Comparison of ENCODE assay signal across 1 cellular context in the genomic region with DNA sequence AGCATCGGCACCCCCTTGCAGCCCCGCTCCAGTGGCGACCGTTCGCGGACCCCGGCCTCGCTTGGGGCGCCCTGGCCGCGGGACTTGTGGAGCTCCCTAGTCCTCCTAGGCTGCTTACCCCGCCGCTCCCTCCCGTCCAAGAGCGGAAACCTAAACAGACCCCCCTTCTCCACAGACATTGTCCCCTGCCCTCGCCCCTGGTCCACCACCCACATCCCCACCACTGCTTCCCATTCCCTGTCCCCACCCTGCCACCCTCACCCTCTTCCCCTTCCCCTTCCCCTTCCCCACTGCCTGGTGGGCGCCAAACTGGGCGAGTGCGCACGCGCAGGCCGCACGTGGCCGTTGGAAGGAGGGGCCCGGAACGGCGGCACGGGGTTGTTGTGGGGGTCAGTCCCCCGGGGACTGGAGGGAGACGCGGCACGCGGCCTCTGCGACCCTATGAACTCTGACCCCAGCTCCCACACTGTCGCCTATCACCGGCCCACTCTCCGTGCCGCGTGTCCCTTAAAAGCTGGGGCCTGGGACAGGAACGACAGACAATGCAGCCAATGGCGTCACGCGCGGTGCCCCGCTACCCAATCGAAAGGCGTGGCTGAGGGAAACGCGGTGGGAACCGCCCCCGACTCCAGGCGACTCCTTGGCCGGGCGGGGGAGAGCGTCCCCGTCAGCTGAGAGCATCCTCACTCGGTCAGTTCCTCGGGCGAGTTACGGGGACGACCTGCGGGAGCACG.
TF ChIP-seq lines count a peak whose summit lies in the region.

A gene (plus strand): TSS at position 667 of the 734 bp plus-strand sequence. CDS start 103 bp downstream, outside the sequence.

TF ChIP-seq in K562, 482 proteins besides CTCF, POLR2A, EP300 and RAD21 (continued from another document and continues in another):
- TF ChIP-seq, protein P1, sequence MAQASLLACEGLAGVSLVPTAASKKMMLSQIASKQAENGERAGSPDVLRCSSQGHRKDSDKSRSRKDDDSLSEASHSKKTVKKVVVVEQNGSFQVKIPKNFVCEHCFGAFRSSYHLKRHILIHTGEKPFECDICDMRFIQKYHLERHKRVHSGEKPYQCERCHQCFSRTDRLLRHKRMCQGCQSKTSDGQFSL (CRISPR knock-in tag; IDR thresholded peaks at IDR 0.05) = no peak
- TF ChIP-seq, protein P1 (tag; IDR thresholded peaks at IDR 0.05) = no peak
- TF ChIP-seq BHLHE40 (IDR thresholded peaks at IDR 0.05; ENCODE audit: low read length) (no peak), CBX8 (IDR thresholded peaks at IDR 0.05; ENCODE audit: borderline replicate concordance, extremely low read depth, low read depth, low read length, poor library complexity, severe bottlenecking) (no peak), KHSRP (IDR thresholded peaks at IDR 0.05) (no peak), CXXC5 (CRISPR knock-in tag; IDR thresholded peaks at IDR 0.05) (0 out of 2 replicates have a peak, but pooled peaks have one; percentile 10), RHOXF2B (CRISPR knock-in tag; conservative IDR thresholded peaks at IDR 0.05) (no peak), RBM15 (IDR thresholded peaks at IDR 0.05; ENCODE audit: insufficient read depth, low read length) (no peak), GABPA (tag; conservative IDR thresholded peaks at IDR 0.05; ENCODE audit: low read depth) (no peak), BACH1 (tag; IDR thresholded peaks at IDR 0.05) (no peak), CBX1 (IDR thresholded peaks at IDR 0.05; ENCODE audit: low read depth) (no peak), ZNF134 (CRISPR knock-in tag; conservative IDR thresholded peaks at IDR 0.05) (no peak), MAZ (CRISPR knock-in tag; conservative IDR thresholded peaks at IDR 0.05 in 1 of 2, IDR thresholded peaks at IDR 0.05 in 1 of 2) (peak in 1 of 2 experiments; percentile 93; a peak in 2 of 4 replicates), PHF21A (IDR thresholded peaks at IDR 0.05; ENCODE audit: borderline replicate concordance, low read depth) (no peak), MCM7 (IDR thresholded peaks at IDR 0.05) (no peak), ARNT (IDR thresholded peaks at IDR 0.05) (no peak), C11orf30 (IDR thresholded peaks at IDR 0.05; ENCODE audit: low read depth) (no peak), TSC22D4 (tag; IDR thresholded peaks at IDR 0.05) (no peak), DIDO1 (tag; IDR thresholded peaks at IDR 0.05; ENCODE audit: low read depth) (no peak), PHF20 (IDR thresholded peaks at IDR 0.05; ENCODE audit: partially characterized antibody) (no peak), ZBED1 (IDR thresholded peaks at IDR 0.05) (no peak), BMI1 (IDR thresholded peaks at IDR 0.05; ENCODE audit: low read length) (no peak), ZNF174 (CRISPR knock-in tag; IDR thresholded peaks at IDR 0.05) (no peak), JUND (IDR thresholded peaks at IDR 0.05; ENCODE audit: borderline replicate concordance, low read depth, low read length) (no peak), JUND (tag; IDR thresholded peaks at IDR 0.05; ENCODE audit: borderline replicate concordance, low read depth, low read length) (no peak), MCM3 (IDR thresholded peaks at IDR 0.05) (no peak), PCBP1 (IDR thresholded peaks at IDR 0.05; ENCODE audit: low read depth, low read length, poor library complexity, severe bottlenecking) (peak; percentile 97), ZKSCAN8 (CRISPR knock-in tag; IDR thresholded peaks at IDR 0.05) (no peak), TBL1XR1 (IDR thresholded peaks at IDR 0.05; ENCODE audit: low read length in 2 of 2) (no peak), NFIC (IDR thresholded peaks at IDR 0.05) (no peak)
- TF ChIP-seq, protein P2, sequence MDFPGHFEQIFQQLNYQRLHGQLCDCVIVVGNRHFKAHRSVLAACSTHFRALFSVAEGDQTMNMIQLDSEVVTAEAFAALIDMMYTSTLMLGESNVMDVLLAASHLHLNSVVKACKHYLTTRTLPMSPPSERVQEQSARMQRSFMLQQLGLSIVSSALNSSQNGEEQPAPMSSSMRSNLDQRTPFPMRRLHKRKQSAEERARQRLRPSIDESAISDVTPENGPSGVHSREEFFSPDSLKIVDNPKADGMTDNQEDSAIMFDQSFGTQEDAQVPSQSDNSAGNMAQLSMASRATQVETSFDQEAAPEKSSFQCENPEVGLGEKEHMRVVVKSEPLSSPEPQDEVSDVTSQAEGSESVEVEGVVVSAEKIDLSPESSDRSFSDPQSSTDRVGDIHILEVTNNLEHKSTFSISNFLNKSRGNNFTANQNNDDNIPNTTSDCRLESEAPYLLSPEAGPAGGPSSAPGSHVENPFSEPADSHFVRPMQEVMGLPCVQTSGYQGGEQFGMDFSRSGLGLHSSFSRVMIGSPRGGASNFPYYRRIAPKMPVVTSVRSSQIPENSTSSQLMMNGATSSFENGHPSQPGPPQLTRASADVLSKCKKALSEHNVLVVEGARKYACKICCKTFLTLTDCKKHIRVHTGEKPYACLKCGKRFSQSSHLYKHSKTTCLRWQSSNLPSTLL (IDR thresholded peaks at IDR 0.05) = no peak
- TF ChIP-seq, protein P3, sequence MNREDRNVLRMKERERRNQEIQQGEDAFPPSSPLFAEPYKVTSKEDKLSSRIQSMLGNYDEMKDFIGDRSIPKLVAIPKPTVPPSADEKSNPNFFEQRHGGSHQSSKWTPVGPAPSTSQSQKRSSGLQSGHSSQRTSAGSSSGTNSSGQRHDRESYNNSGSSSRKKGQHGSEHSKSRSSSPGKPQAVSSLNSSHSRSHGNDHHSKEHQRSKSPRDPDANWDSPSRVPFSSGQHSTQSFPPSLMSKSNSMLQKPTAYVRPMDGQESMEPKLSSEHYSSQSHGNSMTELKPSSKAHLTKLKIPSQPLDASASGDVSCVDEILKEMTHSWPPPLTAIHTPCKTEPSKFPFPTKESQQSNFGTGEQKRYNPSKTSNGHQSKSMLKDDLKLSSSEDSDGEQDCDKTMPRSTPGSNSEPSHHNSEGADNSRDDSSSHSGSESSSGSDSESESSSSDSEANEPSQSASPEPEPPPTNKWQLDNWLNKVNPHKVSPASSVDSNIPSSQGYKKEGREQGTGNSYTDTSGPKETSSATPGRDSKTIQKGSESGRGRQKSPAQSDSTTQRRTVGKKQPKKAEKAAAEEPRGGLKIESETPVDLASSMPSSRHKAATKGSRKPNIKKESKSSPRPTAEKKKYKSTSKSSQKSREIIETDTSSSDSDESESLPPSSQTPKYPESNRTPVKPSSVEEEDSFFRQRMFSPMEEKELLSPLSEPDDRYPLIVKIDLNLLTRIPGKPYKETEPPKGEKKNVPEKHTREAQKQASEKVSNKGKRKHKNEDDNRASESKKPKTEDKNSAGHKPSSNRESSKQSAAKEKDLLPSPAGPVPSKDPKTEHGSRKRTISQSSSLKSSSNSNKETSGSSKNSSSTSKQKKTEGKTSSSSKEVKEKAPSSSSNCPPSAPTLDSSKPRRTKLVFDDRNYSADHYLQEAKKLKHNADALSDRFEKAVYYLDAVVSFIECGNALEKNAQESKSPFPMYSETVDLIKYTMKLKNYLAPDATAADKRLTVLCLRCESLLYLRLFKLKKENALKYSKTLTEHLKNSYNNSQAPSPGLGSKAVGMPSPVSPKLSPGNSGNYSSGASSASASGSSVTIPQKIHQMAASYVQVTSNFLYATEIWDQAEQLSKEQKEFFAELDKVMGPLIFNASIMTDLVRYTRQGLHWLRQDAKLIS (CRISPR knock-in tag; IDR thresholded peaks at IDR 0.05) = no peak
- TF ChIP-seq, protein P4, sequence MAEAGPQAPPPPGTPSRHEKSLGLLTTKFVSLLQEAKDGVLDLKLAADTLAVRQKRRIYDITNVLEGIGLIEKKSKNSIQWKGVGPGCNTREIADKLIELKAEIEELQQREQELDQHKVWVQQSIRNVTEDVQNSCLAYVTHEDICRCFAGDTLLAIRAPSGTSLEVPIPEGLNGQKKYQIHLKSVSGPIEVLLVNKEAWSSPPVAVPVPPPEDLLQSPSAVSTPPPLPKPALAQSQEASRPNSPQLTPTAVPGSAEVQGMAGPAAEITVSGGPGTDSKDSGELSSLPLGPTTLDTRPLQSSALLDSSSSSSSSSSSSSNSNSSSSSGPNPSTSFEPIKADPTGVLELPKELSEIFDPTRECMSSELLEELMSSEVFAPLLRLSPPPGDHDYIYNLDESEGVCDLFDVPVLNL (CRISPR knock-in tag; IDR thresholded peaks at IDR 0.05; ENCODE audit: low read depth) = no peak
- TF ChIP-seq, protein P5, sequence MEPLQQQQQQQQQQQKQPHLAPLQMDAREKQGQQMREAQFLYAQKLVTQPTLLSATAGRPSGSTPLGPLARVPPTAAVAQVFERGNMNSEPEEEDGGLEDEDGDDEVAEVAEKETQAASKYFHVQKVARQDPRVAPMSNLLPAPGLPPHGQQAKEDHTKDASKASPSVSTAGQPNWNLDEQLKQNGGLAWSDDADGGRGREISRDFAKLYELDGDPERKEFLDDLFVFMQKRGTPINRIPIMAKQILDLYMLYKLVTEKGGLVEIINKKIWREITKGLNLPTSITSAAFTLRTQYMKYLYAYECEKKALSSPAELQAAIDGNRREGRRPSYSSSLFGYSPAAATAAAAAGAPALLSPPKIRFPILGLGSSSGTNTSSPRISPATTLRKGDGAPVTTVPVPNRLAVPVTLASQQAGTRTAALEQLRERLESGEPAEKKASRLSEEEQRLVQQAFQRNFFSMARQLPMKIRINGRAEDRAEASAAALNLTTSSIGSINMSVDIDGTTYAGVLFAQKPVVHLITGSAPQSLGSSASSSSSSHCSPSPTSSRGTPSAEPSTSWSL (CRISPR knock-in tag; IDR thresholded peaks at IDR 0.05; ENCODE audit: borderline replicate concordance) = no peak
- TF ChIP-seq, protein P6, sequence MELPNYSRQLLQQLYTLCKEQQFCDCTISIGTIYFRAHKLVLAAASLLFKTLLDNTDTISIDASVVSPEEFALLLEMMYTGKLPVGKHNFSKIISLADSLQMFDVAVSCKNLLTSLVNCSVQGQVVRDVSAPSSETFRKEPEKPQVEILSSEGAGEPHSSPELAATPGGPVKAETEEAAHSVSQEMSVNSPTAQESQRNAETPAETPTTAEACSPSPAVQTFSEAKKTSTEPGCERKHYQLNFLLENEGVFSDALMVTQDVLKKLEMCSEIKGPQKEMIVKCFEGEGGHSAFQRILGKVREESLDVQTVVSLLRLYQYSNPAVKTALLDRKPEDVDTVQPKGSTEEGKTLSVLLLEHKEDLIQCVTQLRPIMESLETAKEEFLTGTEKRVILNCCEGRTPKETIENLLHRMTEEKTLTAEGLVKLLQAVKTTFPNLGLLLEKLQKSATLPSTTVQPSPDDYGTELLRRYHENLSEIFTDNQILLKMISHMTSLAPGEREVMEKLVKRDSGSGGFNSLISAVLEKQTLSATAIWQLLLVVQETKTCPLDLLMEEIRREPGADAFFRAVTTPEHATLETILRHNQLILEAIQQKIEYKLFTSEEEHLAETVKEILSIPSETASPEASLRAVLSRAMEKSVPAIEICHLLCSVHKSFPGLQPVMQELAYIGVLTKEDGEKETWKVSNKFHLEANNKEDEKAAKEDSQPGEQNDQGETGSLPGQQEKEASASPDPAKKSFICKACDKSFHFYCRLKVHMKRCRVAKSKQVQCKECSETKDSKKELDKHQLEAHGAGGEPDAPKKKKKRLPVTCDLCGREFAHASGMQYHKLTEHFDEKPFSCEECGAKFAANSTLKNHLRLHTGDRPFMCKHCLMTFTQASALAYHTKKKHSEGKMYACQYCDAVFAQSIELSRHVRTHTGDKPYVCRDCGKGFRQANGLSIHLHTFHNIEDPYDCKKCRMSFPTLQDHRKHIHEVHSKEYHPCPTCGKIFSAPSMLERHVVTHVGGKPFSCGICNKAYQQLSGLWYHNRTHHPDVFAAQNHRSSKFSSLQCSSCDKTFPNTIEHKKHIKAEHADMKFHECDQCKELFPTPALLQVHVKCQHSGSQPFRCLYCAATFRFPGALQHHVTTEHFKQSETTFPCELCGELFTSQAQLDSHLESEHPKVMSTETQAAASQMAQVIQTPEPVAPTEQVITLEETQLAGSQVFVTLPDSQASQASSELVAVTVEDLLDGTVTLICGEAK (IDR thresholded peaks at IDR 0.05) = no peak
- TF ChIP-seq, protein P6 (CRISPR knock-in tag; IDR thresholded peaks at IDR 0.05) = no peak
- TF ChIP-seq, protein P7, sequence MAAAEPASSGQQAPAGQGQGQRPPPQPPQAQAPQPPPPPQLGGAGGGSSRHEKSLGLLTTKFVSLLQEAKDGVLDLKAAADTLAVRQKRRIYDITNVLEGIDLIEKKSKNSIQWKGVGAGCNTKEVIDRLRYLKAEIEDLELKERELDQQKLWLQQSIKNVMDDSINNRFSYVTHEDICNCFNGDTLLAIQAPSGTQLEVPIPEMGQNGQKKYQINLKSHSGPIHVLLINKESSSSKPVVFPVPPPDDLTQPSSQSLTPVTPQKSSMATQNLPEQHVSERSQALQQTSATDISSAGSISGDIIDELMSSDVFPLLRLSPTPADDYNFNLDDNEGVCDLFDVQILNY (CRISPR knock-in tag; IDR thresholded peaks at IDR 0.05) = no peak
- TF ChIP-seq, protein P8, sequence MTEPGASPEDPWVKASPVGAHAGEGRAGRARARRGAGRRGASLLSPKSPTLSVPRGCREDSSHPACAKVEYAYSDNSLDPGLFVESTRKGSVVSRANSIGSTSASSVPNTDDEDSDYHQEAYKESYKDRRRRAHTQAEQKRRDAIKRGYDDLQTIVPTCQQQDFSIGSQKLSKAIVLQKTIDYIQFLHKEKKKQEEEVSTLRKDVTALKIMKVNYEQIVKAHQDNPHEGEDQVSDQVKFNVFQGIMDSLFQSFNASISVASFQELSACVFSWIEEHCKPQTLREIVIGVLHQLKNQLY (CRISPR knock-in tag; conservative IDR thresholded peaks at IDR 0.05) = no peak
